In the genomic region with DNA sequence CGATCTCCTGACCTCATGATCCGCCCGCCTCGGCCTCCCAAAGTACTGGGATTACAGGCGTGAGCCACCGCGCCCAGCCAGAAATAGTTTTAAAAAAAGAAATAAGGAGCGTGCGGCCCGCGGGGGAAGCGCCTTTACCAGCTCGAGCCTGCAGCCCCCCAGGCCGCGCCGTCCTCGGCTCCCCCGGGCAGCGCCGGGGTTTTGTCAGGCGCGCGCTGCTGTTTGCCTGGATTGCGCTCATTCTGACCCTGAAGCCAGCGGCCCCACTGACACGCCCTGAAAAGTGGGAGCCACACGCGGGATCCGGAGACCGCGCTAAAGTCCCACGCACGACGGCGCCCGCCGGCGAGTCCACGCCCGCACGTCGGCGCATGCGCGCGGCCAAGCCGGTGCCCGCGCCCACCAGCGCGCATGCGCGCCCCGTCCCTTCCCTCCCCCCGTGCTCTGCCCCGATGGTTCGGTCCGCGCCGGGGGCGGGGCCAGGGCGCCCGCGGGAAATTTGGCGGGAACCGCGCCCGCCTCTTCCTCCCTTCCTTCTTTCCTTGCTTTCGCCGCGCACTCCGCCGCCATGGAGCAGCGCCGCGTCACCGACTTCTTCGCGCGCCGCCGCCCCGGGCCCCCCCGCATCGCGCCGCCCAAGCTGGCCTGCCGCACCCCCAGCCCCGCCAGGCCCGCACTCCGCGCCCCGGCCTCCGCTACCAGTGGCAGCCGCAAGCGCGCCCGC, we compare ENCODE assay signal across 8 cellular contexts. TPM values are rescaled to one million over a fixed set of nuclear protein-coding genes. Genes with fewer than 3 reads are reported as not detected.
A peak's percentile ranks its signal among the peaks of the same experiment; 100 is the strongest.
DNase-seq lines count a peak whose midpoint lies in the region; ATAC-seq and TF ChIP-seq lines count a peak whose summit lies in the region.

Gene CDT1, plus strand, starts transcription at position 526 of the 724 bp plus-strand sequence. Its CDS starts 43 bp downstream, at position 569.

- H3K4me3 ChIP-seq in ascending aorta = peak within 1 kb of the TSS; percentile 50 to 63

- H3K9me3 ChIP-seq in ascending aorta = no peaks in the 10 kb centered on the region

- DNase-seq in EL = peak; percentile 78
- DNase-seq in HCEC 1CT = peak; percentile 73
- peak; percentile 17 for DNase-seq in NCI-H128 (lab: John Stamatoyannopoulos, UW; ENCODE audit: unreplicated experiment)
- peak; percentile 79 for DNase-seq in T-helper 9 cell
- peak in 1 of 2 donors; percentile 86 for DNase-seq in ascending aorta (ENCODE audit: low spot score in 2 of 2)
- peak; percentile 100 for DNase-seq in hepatic stellate cell (ENCODE audit: low spot score)
- DNase-seq in retina = peak; percentile 90

- no peak for ATAC-seq in HG02852 (IDR thresholded peaks at IDR 0.05; ENCODE audit: unreplicated experiment)

- H3K27me3 ChIP-seq in ascending aorta = no peaks in the 10 kb centered on the region

- intact Hi-C loops in ascending aorta (cut with DNase I) = loop anchor here (1.0 to 2.0 kb wide), 2 partner anchors 8 to 19 kb away; partner anchors contain the start of genes APRT and PIEZO1

- peaks cover 0 to 11% of the 10 kb centered on the region in 2 donors for H3K4me1 ChIP-seq in ascending aorta

- peaks cover 4 to 7% of the 10 kb centered on the region in 2 donors for H3K36me3 ChIP-seq in ascending aorta

- no peak for TF ChIP-seq CTCF in ascending aorta (IDR thresholded peaks at IDR 0.05)

- H3K27ac ChIP-seq in ascending aorta = peak within 1 kb of the TSS in 1 of 2 donors; percentile 52

RNA-seq across cellular contexts. Expression of gene CDT1, which starts in this region (rescaled TPM):
- total RNA-seq in ascending aorta = not detected
